In genomic region chr5:57839025-57839424, GRCh38 we compare ENCODE assay signal across 1 cellular context.
TF ChIP-seq lines count a peak whose summit lies in the region.

No MANE protein-coding gene starts in this region.

TF ChIP-seq in IMR-90, 13 proteins besides CTCF, POLR2A, EP300 and RAD21:
- TF ChIP-seq NFE2L2 (IDR thresholded peaks at IDR 0.05; ENCODE audit: low read depth, low read length) = no peak
- TF ChIP-seq CEBPB (IDR thresholded peaks at IDR 0.05; ENCODE audit: low read depth, low read length) = no peak
- TF ChIP-seq SMC3 (IDR thresholded peaks at IDR 0.05; ENCODE audit: low read depth, low read length) = no peak
- TF ChIP-seq MAFK (IDR thresholded peaks at IDR 0.05; ENCODE audit: low read depth, low read length) = no peak
- no peak for TF ChIP-seq RFX5 (IDR thresholded peaks at IDR 0.05; ENCODE audit: low read depth, low read length)
- no peak for TF ChIP-seq FOS (IDR thresholded peaks at IDR 0.05; ENCODE audit: low read depth, low read length)
- TF ChIP-seq RCOR1 (IDR thresholded peaks at IDR 0.05; ENCODE audit: insufficient replicate concordance, low read length) = no peak
- no peak for TF ChIP-seq ELK1 (IDR thresholded peaks at IDR 0.05; ENCODE audit: borderline replicate concordance, low read depth, low read length)
- no peak for TF ChIP-seq MXI1 (IDR thresholded peaks at IDR 0.05; ENCODE audit: borderline replicate concordance, low read depth, low read length)
- no peak for TF ChIP-seq CHD1 (IDR thresholded peaks at IDR 0.05; ENCODE audit: low read depth, low read length)
- no peak for TF ChIP-seq MAZ (IDR thresholded peaks at IDR 0.05; ENCODE audit: borderline replicate concordance, low read depth, low read length)
- TF ChIP-seq BHLHE40 (IDR thresholded peaks at IDR 0.05; ENCODE audit: low read depth, low read length) = no peak
- TF ChIP-seq, protein P1, sequence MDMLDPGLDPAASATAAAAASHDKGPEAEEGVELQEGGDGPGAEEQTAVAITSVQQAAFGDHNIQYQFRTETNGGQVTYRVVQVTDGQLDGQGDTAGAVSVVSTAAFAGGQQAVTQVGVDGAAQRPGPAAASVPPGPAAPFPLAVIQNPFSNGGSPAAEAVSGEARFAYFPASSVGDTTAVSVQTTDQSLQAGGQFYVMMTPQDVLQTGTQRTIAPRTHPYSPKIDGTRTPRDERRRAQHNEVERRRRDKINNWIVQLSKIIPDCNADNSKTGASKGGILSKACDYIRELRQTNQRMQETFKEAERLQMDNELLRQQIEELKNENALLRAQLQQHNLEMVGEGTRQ (IDR thresholded peaks at IDR 0.05; ENCODE audit: low read depth, low read length) = no peak
TF ChIP-seq in IMR-90: peak in this region for 0.
